25 cellular contexts compared by ENCODE assay signal in the genomic region with DNA sequence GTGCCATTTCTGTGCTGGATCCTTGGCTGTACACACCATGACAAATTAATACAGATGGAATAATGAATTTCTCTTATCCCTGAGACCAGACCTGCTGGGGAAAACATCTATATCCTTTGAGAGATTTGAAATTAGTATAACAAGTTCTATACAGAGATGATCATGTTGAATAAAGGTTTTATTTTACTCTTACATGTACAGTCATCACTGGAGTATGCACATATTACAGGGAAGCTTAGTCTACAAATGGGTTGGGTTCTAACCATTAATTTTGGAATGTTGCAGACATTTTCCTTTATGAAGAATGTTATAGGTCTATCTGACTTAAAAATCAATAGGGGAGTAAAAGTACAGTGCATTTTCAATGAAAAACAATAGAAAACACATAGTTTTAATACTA. TPM values are rescaled to one million over a fixed set of nuclear protein-coding genes. Genes with fewer than 3 reads are reported as not detected.
DNase-seq lines count a peak whose midpoint lies in the region; ATAC-seq and TF ChIP-seq lines count a peak whose summit lies in the region.
"Had no signal": no experiment of that assay in that cellular context is flagged by ENCODE, and none has a peak within 500 bp of the region (broad histone marks: within the 10 kb centered on the region; RNA-seq: fewer than 3 reads in every experiment).

No MANE protein-coding gene starts in this region.

- H3K4me3 Mint-ChIP-seq in WTC11: no peak overlapping the region
- H3K4me3 Mint-ChIP-seq: activated naive CD4-positive, alpha-beta T cell treated with anti-CD3 and anti-CD28 coated beads, Interleukin-2, amount 10 ng/mL, durations not matched to agents 7 days and 5 days; naive thymus-derived CD8-positive, alpha-beta T cell; type B pancreatic cell had no signal

- peaks cover 5% of the 10 kb centered on the region for H3K4me1 Mint-ChIP-seq in WTC11
- H3K4me1 Mint-ChIP-seq: activated naive CD4-positive, alpha-beta T cell treated with anti-CD3 and anti-CD28 coated beads, Interleukin-2, amount 10 ng/mL, durations not matched to agents 7 days and 5 days; naive thymus-derived CD8-positive, alpha-beta T cell had no signal

- H3K27me3 ChIP-seq in uterus: no peaks in the 10 kb centered on the region
- H3K27me3 ChIP-seq: esophagus squamous epithelium, heart left ventricle, pancreas, right lobe of liver had no signal

- H3K4me3 ChIP-seq in cardiac fibroblast (replicated peaks in 1 of 2; ENCODE audit: low read depth in 2 of 2, low read length in 2 of 2) (no peak overlapping the region), uterus (no peak overlapping the region)
- H3K4me3 ChIP-seq: esophagus squamous epithelium, heart left ventricle, pancreas, right lobe of liver had no signal

- CTCF ChIA-PET in WTC11 (lab: Charles Lee): no interaction called here

- no peaks in the 10 kb centered on the region for H3K4me1 ChIP-seq in uterus
- H3K4me1 ChIP-seq: right lobe of liver had no signal

- H3K27ac ChIP-seq in uterus: no peak overlapping the region
- H3K27ac ChIP-seq: esophagus squamous epithelium, heart left ventricle, KMS-11, pancreas, right lobe of liver had no signal

- TF ChIP-seq POLR2A in uterus (IDR thresholded peaks at IDR 0.05): no peak

- H3K9me3 ChIP-seq in uterus: no peaks in the 10 kb centered on the region
- H3K9me3 ChIP-seq: esophagus squamous epithelium, heart left ventricle, pancreas, right lobe of liver had no signal

- intact Hi-C loops in uterus (cut with DNase I; ENCODE audit: low total_unique reads): no loop called here

- TF ChIP-seq CTCF in cardiac fibroblast (IDR thresholded peaks at IDR 0.05; ENCODE audit: low read depth, low read length) (no peak), WTC11 (IDR thresholded peaks at IDR 0.05) (no peak), uterus (IDR thresholded peaks at IDR 0.05) (no peak)

- H3K27me3 Mint-ChIP-seq in WTC11 (ENCODE audit: low read depth): no peaks in the 10 kb centered on the region
- H3K27me3 Mint-ChIP-seq: activated naive CD4-positive, alpha-beta T cell treated with anti-CD3 and anti-CD28 coated beads, Interleukin-2, amount 10 ng/mL, durations not matched to agents 7 days and 5 days; type B pancreatic cell had no signal

- POLR2A ChIA-PET in WTC11 (lab: Charles Lee): no interaction called here

- peak; percentile 63 for DNase-seq in EH (ENCODE audit: low read depth)
- DNase-seq in NCI-H226: peak; percentile 57
- peak; percentile 24 to 50 for DNase-seq in cardiac fibroblast (ENCODE audit: low read depth in 2 of 2)
- DNase-seq in kidney tubule cell (ENCODE audit: low spot score): peak; percentile 19
- no peak for DNase-seq in globus pallidus (ENCODE audit: low spot score)
- no peak for DNase-seq in WTC11 (ENCODE audit: low spot score)
- DNase-seq in iPS-NIHi11 (ENCODE audit: low spot score): no peak
- DNase-seq in uterus: no peak
- DNase-seq: activated CD4-positive, alpha-beta T cell treated with anti-CD3 and anti-CD28 coated beads for 4 hours; activated naive CD4-positive, alpha-beta T cell treated with anti-CD3 and anti-CD28 coated beads, Interleukin-2, amount 10 ng/mL, durations not matched to agents 7 days and 5 days; C1 segment of cervical spinal cord; effector CD8-positive, alpha-beta T cell; esophagus squamous epithelium; heart left ventricle; naive thymus-derived CD8-positive, alpha-beta T cell; NCI-H1048; NCI-H187 treated with DMSO at 0.1 percent for 48 hours; NCI-H82; pancreas; right lobe of liver; SHP77 treated with DMSO at 0.1 percent for 48 hours; stimulated activated CD4-positive, alpha-beta T cell treated with anti-CD3 and anti-CD28 coated beads, Interleukin-15, amount 100 ng/mL, for 24 hours had no signal

- H3K36me3 Mint-ChIP-seq in WTC11: no peaks in the 10 kb centered on the region
- H3K36me3 Mint-ChIP-seq: activated naive CD4-positive, alpha-beta T cell treated with anti-CD3 and anti-CD28 coated beads, Interleukin-2, amount 10 ng/mL, durations not matched to agents 7 days and 5 days; naive thymus-derived CD8-positive, alpha-beta T cell; type B pancreatic cell had no signal

- ATAC-seq in WTC11: no peak
- ATAC-seq: heart left ventricle; left lobe of liver; naive thymus-derived CD8-positive, alpha-beta T cell; pancreas; right lobe of liver had no signal

- no peaks in the 10 kb centered on the region for H3K9me3 Mint-ChIP-seq in WTC11
- H3K9me3 Mint-ChIP-seq: activated naive CD4-positive, alpha-beta T cell treated with anti-CD3 and anti-CD28 coated beads, Interleukin-2, amount 10 ng/mL, durations not matched to agents 7 days and 5 days had no signal

- H3K27ac Mint-ChIP-seq in WTC11: no peak overlapping the region
- H3K27ac Mint-ChIP-seq: activated naive CD4-positive, alpha-beta T cell treated with anti-CD3 and anti-CD28 coated beads, Interleukin-2, amount 10 ng/mL, durations not matched to agents 7 days and 5 days; naive thymus-derived CD8-positive, alpha-beta T cell; type B pancreatic cell had no signal

- no peaks in the 10 kb centered on the region for H3K36me3 ChIP-seq in uterus
- H3K36me3 ChIP-seq: esophagus squamous epithelium, heart left ventricle, pancreas, right lobe of liver had no signal

TF ChIP-seq in WTC11, 78 proteins besides CTCF, POLR2A, EP300 and RAD21:
- TF ChIP-seq, protein P1, sequence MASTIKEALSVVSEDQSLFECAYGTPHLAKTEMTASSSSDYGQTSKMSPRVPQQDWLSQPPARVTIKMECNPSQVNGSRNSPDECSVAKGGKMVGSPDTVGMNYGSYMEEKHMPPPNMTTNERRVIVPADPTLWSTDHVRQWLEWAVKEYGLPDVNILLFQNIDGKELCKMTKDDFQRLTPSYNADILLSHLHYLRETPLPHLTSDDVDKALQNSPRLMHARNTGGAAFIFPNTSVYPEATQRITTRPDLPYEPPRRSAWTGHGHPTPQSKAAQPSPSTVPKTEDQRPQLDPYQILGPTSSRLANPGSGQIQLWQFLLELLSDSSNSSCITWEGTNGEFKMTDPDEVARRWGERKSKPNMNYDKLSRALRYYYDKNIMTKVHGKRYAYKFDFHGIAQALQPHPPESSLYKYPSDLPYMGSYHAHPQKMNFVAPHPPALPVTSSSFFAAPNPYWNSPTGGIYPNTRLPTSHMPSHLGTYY (CRISPR knock-in tag; IDR thresholded peaks at IDR 0.05): no peak
- TF ChIP-seq, protein P2, sequence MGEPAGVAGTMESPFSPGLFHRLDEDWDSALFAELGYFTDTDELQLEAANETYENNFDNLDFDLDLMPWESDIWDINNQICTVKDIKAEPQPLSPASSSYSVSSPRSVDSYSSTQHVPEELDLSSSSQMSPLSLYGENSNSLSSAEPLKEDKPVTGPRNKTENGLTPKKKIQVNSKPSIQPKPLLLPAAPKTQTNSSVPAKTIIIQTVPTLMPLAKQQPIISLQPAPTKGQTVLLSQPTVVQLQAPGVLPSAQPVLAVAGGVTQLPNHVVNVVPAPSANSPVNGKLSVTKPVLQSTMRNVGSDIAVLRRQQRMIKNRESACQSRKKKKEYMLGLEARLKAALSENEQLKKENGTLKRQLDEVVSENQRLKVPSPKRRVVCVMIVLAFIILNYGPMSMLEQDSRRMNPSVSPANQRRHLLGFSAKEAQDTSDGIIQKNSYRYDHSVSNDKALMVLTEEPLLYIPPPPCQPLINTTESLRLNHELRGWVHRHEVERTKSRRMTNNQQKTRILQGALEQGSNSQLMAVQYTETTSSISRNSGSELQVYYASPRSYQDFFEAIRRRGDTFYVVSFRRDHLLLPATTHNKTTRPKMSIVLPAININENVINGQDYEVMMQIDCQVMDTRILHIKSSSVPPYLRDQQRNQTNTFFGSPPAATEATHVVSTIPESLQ (CRISPR knock-in tag; IDR thresholded peaks at IDR 0.05): no peak
- TF ChIP-seq, protein P3, sequence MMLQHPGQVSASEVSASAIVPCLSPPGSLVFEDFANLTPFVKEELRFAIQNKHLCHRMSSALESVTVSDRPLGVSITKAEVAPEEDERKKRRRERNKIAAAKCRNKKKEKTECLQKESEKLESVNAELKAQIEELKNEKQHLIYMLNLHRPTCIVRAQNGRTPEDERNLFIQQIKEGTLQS (CRISPR knock-in tag; conservative IDR thresholded peaks at IDR 0.05): no peak
- no peak for TF ChIP-seq NR1H2 (CRISPR knock-in tag; IDR thresholded peaks at IDR 0.05)
- TF ChIP-seq JAZF1 (CRISPR knock-in tag; IDR thresholded peaks at IDR 0.05): no peak
- no peak for TF ChIP-seq ZNF232 (CRISPR knock-in tag; IDR thresholded peaks at IDR 0.05)
- TF ChIP-seq, protein P4, sequence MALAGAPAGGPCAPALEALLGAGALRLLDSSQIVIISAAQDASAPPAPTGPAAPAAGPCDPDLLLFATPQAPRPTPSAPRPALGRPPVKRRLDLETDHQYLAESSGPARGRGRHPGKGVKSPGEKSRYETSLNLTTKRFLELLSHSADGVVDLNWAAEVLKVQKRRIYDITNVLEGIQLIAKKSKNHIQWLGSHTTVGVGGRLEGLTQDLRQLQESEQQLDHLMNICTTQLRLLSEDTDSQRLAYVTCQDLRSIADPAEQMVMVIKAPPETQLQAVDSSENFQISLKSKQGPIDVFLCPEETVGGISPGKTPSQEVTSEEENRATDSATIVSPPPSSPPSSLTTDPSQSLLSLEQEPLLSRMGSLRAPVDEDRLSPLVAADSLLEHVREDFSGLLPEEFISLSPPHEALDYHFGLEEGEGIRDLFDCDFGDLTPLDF (CRISPR knock-in tag; IDR thresholded peaks at IDR 0.05): no peak
- TF ChIP-seq ZNF219 (CRISPR knock-in tag; IDR thresholded peaks at IDR 0.05; ENCODE audit: borderline replicate concordance): no peak
- TF ChIP-seq ZNF317 (CRISPR knock-in tag; IDR thresholded peaks at IDR 0.05; ENCODE audit: borderline replicate concordance, low read depth): no peak
- TF ChIP-seq, protein P5, sequence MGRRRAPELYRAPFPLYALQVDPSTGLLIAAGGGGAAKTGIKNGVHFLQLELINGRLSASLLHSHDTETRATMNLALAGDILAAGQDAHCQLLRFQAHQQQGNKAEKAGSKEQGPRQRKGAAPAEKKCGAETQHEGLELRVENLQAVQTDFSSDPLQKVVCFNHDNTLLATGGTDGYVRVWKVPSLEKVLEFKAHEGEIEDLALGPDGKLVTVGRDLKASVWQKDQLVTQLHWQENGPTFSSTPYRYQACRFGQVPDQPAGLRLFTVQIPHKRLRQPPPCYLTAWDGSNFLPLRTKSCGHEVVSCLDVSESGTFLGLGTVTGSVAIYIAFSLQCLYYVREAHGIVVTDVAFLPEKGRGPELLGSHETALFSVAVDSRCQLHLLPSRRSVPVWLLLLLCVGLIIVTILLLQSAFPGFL (CRISPR knock-in tag; IDR thresholded peaks at IDR 0.05; ENCODE audit: borderline replicate concordance): no peak
- TF ChIP-seq NFYB (CRISPR knock-in tag; conservative IDR thresholded peaks at IDR 0.05; ENCODE audit: low read depth): no peak
TF ChIP-seq in WTC11: peak in this region for 0.

RNA-seq across cellular contexts. Expression of a gene that starts 29.9 kb away (rescaled TPM):
- total RNA-seq in WTC11 (2021): 121 to 126 TPM (median 124 TPM) in 3 replicates
- 100 to 1,000 TPM in 3 of 4 donors, 10 to 100 TPM in 1; 72.9 to 128 (median 106) TPM for total RNA-seq in uterus

Comparison
In these comparisons a context has a peak if more than half of its experiments do, and no peak if none do; other contexts are left out.
1. DNase-seq: peak in EH (single experiment), NCI-H226 (single experiment), cardiac fibroblast (2 of 2) and kidney tubule cell (single experiment); none in globus pallidus (single experiment), WTC11 (single experiment), iPS-NIHi11 (single experiment) and uterus (0 of 2).